In genomic region chr18:23618862-23619387, GRCh38 we compare ENCODE assay signal across 8 cellular contexts. TPM values are rescaled to one million over a fixed set of nuclear protein-coding genes. Genes with fewer than 3 reads are reported as not detected.
A peak's percentile ranks its signal among the peaks of the same experiment; 100 is the strongest.
DNase-seq lines count a peak whose midpoint lies in the region; ATAC-seq and TF ChIP-seq lines count a peak whose summit lies in the region.

No MANE protein-coding gene starts in this region.

- no peak for TF ChIP-seq POLR2A in uterus (IDR thresholded peaks at IDR 0.05)

- H2BK120ac ChIP-seq in mesendoderm (ENCODE audit: low read depth, low read length): peak overlapping the region; percentile 13

- peak overlapping the region; percentile 36 for H3K56ac ChIP-seq in mesendoderm (ENCODE audit: low read length)

- peak overlapping the region; percentile 13 for H3K4me2 ChIP-seq in mesendoderm (ENCODE audit: low read length)

- no peak overlapping the region for H3K23ac ChIP-seq in mesendoderm (ENCODE audit: low read length)

- intact Hi-C loops in colonic mucosa (cut with DNase I): no loop called here
- intact Hi-C loops in uterus (cut with DNase I; ENCODE audit: low total_unique reads): no loop called here

- H3K9ac ChIP-seq in HUES6 (ENCODE audit: low read length): peak overlapping the region; percentile 1
- H3K9ac ChIP-seq in colonic mucosa (ENCODE audit: low read depth in 2 of 2, low read length in 2 of 2): peak overlapping the region in 1 of 2 donors; percentile 41
- peak overlapping the region; percentile 60 for H3K9ac ChIP-seq in mesendoderm (ENCODE audit: low read length)

- DNase-seq in colonic mucosa (peak; percentile 46), mesendoderm (peak; percentile 70), uterus (peak in 1 of 2 donors; percentile 65), NCI-H82 treated with DMSO at 0.1 percent for 48 hours (lab: John Stamatoyannopoulos, UW; ENCODE audit: unreplicated experiment) (no peak)
- DNase-seq in effector CD4-positive, alpha-beta T cell: no peak

- no peak for TF ChIP-seq CTCF in colonic mucosa (IDR thresholded peaks at IDR 0.05)
- peak in 3 of 4 experiments; percentile 1 to 29 (median 23) for TF ChIP-seq CTCF in uterus (IDR thresholded peaks at IDR 0.05)

- no peak overlapping the region for H3K4ac ChIP-seq in mesendoderm (ENCODE audit: low read depth, low read length)

- H3K79me1 ChIP-seq in mesendoderm (ENCODE audit: low read length): no peaks in the 10 kb centered on the region

- peak overlapping the region; percentile 62 for H3K4me3 ChIP-seq in HUES6 (ENCODE audit: low read depth, low read length)
- H3K4me3 ChIP-seq in colonic mucosa: peak overlapping the region; percentile 31
- H3K4me3 ChIP-seq in mesendoderm (ENCODE audit: low read length): peak overlapping the region; percentile 1
- H3K4me3 ChIP-seq in uterus: peak overlapping the region; percentile 34 to 42

- peaks cover 45% of the 10 kb centered on the region for H3K27me3 ChIP-seq in HUES6 (ENCODE audit: control insufficient read depth, insufficient read depth, low read length)
- peaks cover 11% of the 10 kb centered on the region for H3K27me3 ChIP-seq in colonic mucosa
- peaks cover 2% of the 10 kb centered on the region for H3K27me3 ChIP-seq in mesendoderm (ENCODE audit: insufficient read depth, low read length, poor library complexity)
- no peaks in the 10 kb centered on the region for H3K27me3 ChIP-seq in uterus

- H4K8ac ChIP-seq in mesendoderm (ENCODE audit: low read depth, low read length): no peak overlapping the region

- no peaks in the 10 kb centered on the region for H3K9me3 ChIP-seq in HUES6 (ENCODE audit: control insufficient read depth, insufficient read depth, low read depth, low read length)
- no peaks in the 10 kb centered on the region for H3K9me3 ChIP-seq in colonic mucosa
- H3K9me3 ChIP-seq in uterus: no peaks in the 10 kb centered on the region

- H3K4me1 ChIP-seq in HUES6 (ENCODE audit: control insufficient read depth, insufficient read depth, low read length) (peaks cover 4% of the 10 kb centered on the region), colonic mucosa (peaks cover 11% of the 10 kb centered on the region), mesendoderm (ENCODE audit: control insufficient read depth, low read depth, low read length) (no peaks in the 10 kb centered on the region), uterus (peaks cover 0 to 7% of the 10 kb centered on the region in 2 donors)

- WGBS in mesendoderm (ENCODE audit: extremely low coverage, insufficient coverage, low lambda C conversion rate): no CpG with 5 or more reads among the region's 18 CpGs

- no peaks in the 10 kb centered on the region for H3K79me2 ChIP-seq in mesendoderm (ENCODE audit: control insufficient read depth, insufficient read depth, low read length)

- ATAC-seq in GM18868 (IDR thresholded peaks at IDR 0.05; ENCODE audit: unreplicated experiment) (peak; percentile 47), HG03565 (IDR thresholded peaks at IDR 0.05; ENCODE audit: unreplicated experiment) (no peak)

- no peak overlapping the region for H3K18ac ChIP-seq in mesendoderm (ENCODE audit: low read length)

- H2BK15ac ChIP-seq in mesendoderm (replicated peaks; ENCODE audit: low read depth): no peak overlapping the region

- H3K36me3 ChIP-seq in HUES6 (ENCODE audit: control insufficient read depth, insufficient read depth, low read length) (no peaks in the 10 kb centered on the region), colonic mucosa (no peaks in the 10 kb centered on the region), mesendoderm (ENCODE audit: control insufficient read depth, insufficient read depth, low read length) (no peaks in the 10 kb centered on the region), uterus (no peaks in the 10 kb centered on the region)

- H2AK5ac ChIP-seq in mesendoderm (ENCODE audit: low read length): no peak overlapping the region

- no peak overlapping the region for H4K5ac ChIP-seq in mesendoderm (ENCODE audit: low read length)

- no peak overlapping the region for H2BK5ac ChIP-seq in mesendoderm (ENCODE audit: low read length)

- no peak overlapping the region for H3K27ac ChIP-seq in HUES6 (ENCODE audit: low read depth, low read length)
- H3K27ac ChIP-seq in colonic mucosa: no peak overlapping the region
- H3K27ac ChIP-seq in mesendoderm (ENCODE audit: low read depth, low read length): no peak overlapping the region
- peak overlapping the region; percentile 78 to 91 for H3K27ac ChIP-seq in uterus

RNA-seq across cellular contexts. Expression of gene NPC1, which starts 32.6 kb away (rescaled TPM):
- total RNA-seq in colonic mucosa (10 to 100 TPM; 29.9 to 32.3 TPM), uterus (10 to 100 TPM in 3 of 4 donors, 1 to 10 TPM in 1; 10.0 to 58.9 (median 41.1) TPM)
- polyA plus RNA-seq in mesendoderm (2013, experiment 1 of 2): 30.5 TPM
- 29.1 TPM for polyA plus RNA-seq in mesendoderm (2013, experiment 2 of 2)

RNA-seq across cellular contexts. Expression of gene ANKRD29, which starts 43.8 kb away (rescaled TPM):
- total RNA-seq in colonic mucosa (1 to 10 TPM; 1.0 to 1.1 TPM), uterus (10 to 100 TPM; 10.8 to 33.4 (median 15.9) TPM)
- 1.3 TPM for polyA plus RNA-seq in mesendoderm (2013, experiment 1 of 2)
- 1.5 TPM for polyA plus RNA-seq in mesendoderm (2013, experiment 2 of 2)

Comparison
In these comparisons a context has a peak if more than half of its experiments do, and no peak if none do; other contexts are left out.
1. H3K27ac ChIP-seq: peak in uterus (2 of 2); none in HUES6 (single experiment), colonic mucosa (single experiment) and mesendoderm (single experiment).
2. H3K4me3 ChIP-seq: peak in every context shown above with its lines; median percentile 62 in HUES6; 38 in uterus; 31 in colonic mucosa; 1 in mesendoderm.
3. DNase-seq: peak in colonic mucosa (single experiment) and mesendoderm (single experiment); none in effector CD4-positive, alpha-beta T cell (single experiment) and NCI-H82 treated with DMSO at 0.1 percent for 48 hours (single experiment).
4. RNA of gene ANKRD29, which starts 43.8 kb away (total RNA-seq): 10.8 to 33.4 TPM in uterus; 1.0 to 1.1 TPM in colonic mucosa; every median in the first group is over 4 times any median in the second.